8 cellular contexts compared by ENCODE assay signal in the genomic region with DNA sequence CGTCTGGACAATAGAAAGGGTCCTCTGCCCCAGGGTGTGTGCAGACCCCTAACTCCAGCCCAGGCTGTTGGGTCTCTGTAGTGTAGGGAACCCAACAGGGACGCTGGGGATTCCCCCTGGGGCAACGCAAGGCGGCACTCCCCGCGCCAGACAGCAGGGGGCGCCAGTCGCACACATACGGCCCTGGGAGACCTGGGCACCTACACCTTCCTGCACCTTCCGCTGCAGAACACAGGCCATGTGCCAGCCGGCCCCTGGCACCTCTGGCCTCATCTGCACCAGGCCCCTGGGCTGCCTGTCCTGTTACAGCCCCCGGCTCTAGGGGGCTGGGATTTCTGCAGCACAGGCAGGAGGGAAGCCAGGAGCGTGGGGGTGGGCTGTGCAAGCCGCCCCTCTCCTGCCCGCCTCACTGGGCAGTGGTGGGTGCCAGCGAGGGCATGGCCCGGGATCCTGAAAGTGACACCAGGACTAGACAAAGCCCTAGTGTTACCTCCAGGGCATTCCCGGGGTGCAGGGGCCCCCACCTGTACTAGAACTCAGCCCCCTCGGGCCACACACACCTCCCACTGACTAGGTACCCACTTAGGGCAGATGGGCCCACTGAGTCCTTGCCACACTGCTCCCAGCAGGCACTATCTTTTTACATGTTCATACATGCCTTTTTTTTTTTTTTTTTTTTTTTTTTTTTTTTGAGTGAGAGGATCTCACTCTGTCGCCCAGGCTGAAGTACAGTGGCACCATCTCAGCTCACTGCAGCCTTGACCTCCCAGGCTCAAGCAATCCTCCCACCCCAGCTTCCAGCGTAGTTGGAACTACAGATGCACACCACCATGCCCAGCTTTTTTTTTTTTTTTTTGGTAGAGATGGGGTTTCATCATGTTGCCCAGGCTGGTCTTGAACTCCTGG. TPM values are rescaled to one million over a fixed set of nuclear protein-coding genes. Genes with fewer than 3 reads are reported as not detected.
DNase-seq lines count a peak whose midpoint lies in the region; ATAC-seq lines count a peak whose summit lies in the region.

No MANE protein-coding gene starts in this region.

- H3K23ac ChIP-seq in mesendoderm (ENCODE audit: low read length), result no peak overlapping the region

- WGBS in mesendoderm (ENCODE audit: extremely low coverage, insufficient coverage, low lambda C conversion rate), result no CpG with 5 or more reads among the region's 21 CpGs

- no peak overlapping the region for H3K18ac ChIP-seq in mesendoderm (ENCODE audit: low read length)

- H3K4me3 ChIP-seq in mesendoderm (ENCODE audit: low read length), result no peak overlapping the region

- H2BK5ac ChIP-seq in mesendoderm (ENCODE audit: low read length), result no peak overlapping the region

- H3K4me1 ChIP-seq in mesendoderm (ENCODE audit: control insufficient read depth, low read depth, low read length), result peaks cover 4% of the 10 kb centered on the region

- H3K27ac ChIP-seq in mesendoderm (ENCODE audit: low read depth, low read length), result no peak overlapping the region

- no peaks in the 10 kb centered on the region for H3K79me1 ChIP-seq in mesendoderm (ENCODE audit: low read length)

- no peak overlapping the region for H2BK120ac ChIP-seq in mesendoderm (ENCODE audit: low read depth, low read length)

- no peaks in the 10 kb centered on the region for H3K79me2 ChIP-seq in mesendoderm (ENCODE audit: control insufficient read depth, insufficient read depth, low read length)

- no peak overlapping the region for H3K9ac ChIP-seq in mesendoderm (ENCODE audit: low read length)

- H4K8ac ChIP-seq in mesendoderm (ENCODE audit: low read depth, low read length), result no peak overlapping the region

- H3K36me3 ChIP-seq in mesendoderm (ENCODE audit: control insufficient read depth, insufficient read depth, low read length), result no peaks in the 10 kb centered on the region

- H4K5ac ChIP-seq in mesendoderm (ENCODE audit: low read length), result no peak overlapping the region

- no peak overlapping the region for H2BK15ac ChIP-seq in mesendoderm (replicated peaks; ENCODE audit: low read depth)

- H2AK5ac ChIP-seq in mesendoderm (ENCODE audit: low read length), result no peak overlapping the region

- no peak overlapping the region for H3K56ac ChIP-seq in mesendoderm (ENCODE audit: low read length)

- no peak overlapping the region for H3K4me2 ChIP-seq in mesendoderm (ENCODE audit: low read length)

- no peaks in the 10 kb centered on the region for H3K27me3 ChIP-seq in mesendoderm (ENCODE audit: insufficient read depth, low read length, poor library complexity)

- DNase-seq in SKM-1 treated with dmso at 0.1 percent for 144 hours (lab: John Stamatoyannopoulos, UW; ENCODE audit: unreplicated experiment) (peak; percentile 3), SKM-1 (lab: John Stamatoyannopoulos, UW; ENCODE audit: unreplicated experiment) (no peak), NCI-H2227 (lab: John Stamatoyannopoulos, UW; ENCODE audit: unreplicated experiment) (peak; percentile 77), ecto neural progenitor cell (ENCODE audit: low spot score) (peak; percentile 87), mesendoderm (peak; percentile 63)
- peak; percentile 78 to 79 for DNase-seq in activated CD4-positive, alpha-beta T cell treated with anti-CD3 and anti-CD28 coated beads, Interleukin-2, amount 50 U/mL, for 4 hours
- DNase-seq in stimulated activated CD8-positive, alpha-beta memory T cell treated with anti-CD3 and anti-CD28 coated beads, Interleukin-4, amount 100 ng/mL, for 1 hour (ENCODE audit: low read depth in 2 of 2, low spot score in 1 of 2), result peak; percentile 60 to 73

- H3K4ac ChIP-seq in mesendoderm (ENCODE audit: low read depth, low read length), result no peak overlapping the region

- ATAC-seq in HG03045 (IDR thresholded peaks at IDR 0.05; ENCODE audit: unreplicated experiment), result peak; percentile 60

RNA-seq across cellular contexts. Expression of gene CCNK, which starts 37.5 kb away (rescaled TPM):
- polyA plus RNA-seq in mesendoderm (2013, experiment 1 of 2), result 69.4 TPM
- polyA plus RNA-seq in mesendoderm (2013, experiment 2 of 2), result 69.2 TPM

RNA-seq across cellular contexts. Expression of gene SETD3, which starts 38.0 kb away (rescaled TPM):
- polyA plus RNA-seq in mesendoderm (2013, experiment 1 of 2), result 50.4 TPM
- polyA plus RNA-seq in mesendoderm (2013, experiment 2 of 2), result 51.1 TPM
